ENCODE assay signal across 19 cellular contexts in genomic region chr2:19883971-19884720, GRCh38. TPM values are rescaled to one million over a fixed set of nuclear protein-coding genes. Genes with fewer than 3 reads are reported as not detected.
DNase-seq lines count a peak whose midpoint lies in the region; ATAC-seq and TF ChIP-seq lines count a peak whose summit lies in the region.
"Had no signal": no experiment of that assay in that cellular context is flagged by ENCODE, and none has a peak within 500 bp of the region (broad histone marks: within the 10 kb centered on the region; RNA-seq: fewer than 3 reads in every experiment).

No MANE protein-coding gene starts in this region.

- no peaks in the 10 kb centered on the region for H3F3A ChIP-seq in neural progenitor cell (ENCODE audit: low read depth)

- H3K4me3 Mint-ChIP-seq in endodermal cell (no peak overlapping the region), neural progenitor cell (no peak overlapping the region)
- no peak overlapping the region for H3K4me3 Mint-ChIP-seq in stimulated activated naive B cell treated with anti-CD40 and anti-IgM and Interleukin-4, amounts not matched to agents 10 μg/mL and 1 μg/mL and 100 μg/mL, for 72 hours
- H3K4me3 Mint-ChIP-seq: GM23338 had no signal

- H3K27me3 ChIP-seq in right atrium auricular region (no peaks in the 10 kb centered on the region), right cardiac atrium (ENCODE audit: control insufficient read depth, insufficient read depth) (no peaks in the 10 kb centered on the region), endodermal cell (ENCODE audit: control insufficient read depth, insufficient read depth, low read length, poor library complexity, severe bottlenecking) (no peaks in the 10 kb centered on the region), neural progenitor cell (no peaks in the 10 kb centered on the region)
- H3K27me3 ChIP-seq: BLaER1 had no signal

- H3K36me3 Mint-ChIP-seq in endodermal cell (ENCODE audit: low read depth) = no peaks in the 10 kb centered on the region
- no peaks in the 10 kb centered on the region for H3K36me3 Mint-ChIP-seq in neural progenitor cell
- H3K36me3 Mint-ChIP-seq in stimulated activated naive B cell treated with anti-CD40 and anti-IgM and Interleukin-4, amounts not matched to agents 10 μg/mL and 1 μg/mL and 100 μg/mL, for 72 hours = peaks cover 2 to 9% of the 10 kb centered on the region in 2 donors

- no peak for ATAC-seq in right cardiac atrium
- no peak for ATAC-seq in omental fat pad (ENCODE audit: low FRiP score)
- no peak for ATAC-seq in stimulated activated naive B cell treated with anti-CD40 and anti-IgM and Interleukin-4, amounts not matched to agents 10 μg/mL and 1 μg/mL and 100 μg/mL, for 72 hours (replicated peaks)
- no peak for ATAC-seq in GM19395 (IDR thresholded peaks at IDR 0.05; ENCODE audit: unreplicated experiment)
- ATAC-seq: GM23338, HCT116 had no signal

- H3K4me2 ChIP-seq in neural progenitor cell = no peak overlapping the region
- H3K4me2 ChIP-seq: BLaER1, GM23338 had no signal

- TF ChIP-seq CTCF in right atrium auricular region (IDR thresholded peaks at IDR 0.05) (no peak), endodermal cell (conservative IDR thresholded peaks at IDR 0.05) (no peak), neural progenitor cell (IDR thresholded peaks at IDR 0.05) (no peak), omental fat pad (IDR thresholded peaks at IDR 0.05) (no peak)

- H3K9me3 ChIP-seq in right atrium auricular region (no peaks in the 10 kb centered on the region), right cardiac atrium (ENCODE audit: control insufficient read depth, low read length) (no peaks in the 10 kb centered on the region), endodermal cell (ENCODE audit: control insufficient read depth, low read length) (no peaks in the 10 kb centered on the region), neural progenitor cell (ENCODE audit: low read depth) (no peaks in the 10 kb centered on the region)
- H3K9me3 ChIP-seq: BLaER1 had no signal

- H3K27ac ChIP-seq in right atrium auricular region (no peak overlapping the region), right cardiac atrium (ENCODE audit: low read length) (no peak overlapping the region), endodermal cell (ENCODE audit: low read depth, low read length) (no peak overlapping the region), neural progenitor cell (no peak overlapping the region)
- H3K27ac ChIP-seq: BLaER1 had no signal

- no peaks in the 10 kb centered on the region for H3K4me1 ChIP-seq in right atrium auricular region
- no peaks in the 10 kb centered on the region for H3K4me1 ChIP-seq in right cardiac atrium (ENCODE audit: control insufficient read depth, insufficient read depth, low read length)
- no peaks in the 10 kb centered on the region for H3K4me1 ChIP-seq in endodermal cell (ENCODE audit: control insufficient read depth, insufficient read depth, low read length)
- no peaks in the 10 kb centered on the region for H3K4me1 ChIP-seq in neural progenitor cell

- WGBS in right cardiac atrium = 96% methylated on average over 8 of the region's 8 CpGs
- 90 to 92% methylated on average over 7 to 8 of the region's 8 CpGs for WGBS in endodermal cell (ENCODE audit: insufficient coverage in 1 of 2, insufficient read length in 1 of 2), 2 experiments

- no peaks in the 10 kb centered on the region for H4K20me1 ChIP-seq in neural progenitor cell (ENCODE audit: low read depth)
- H4K20me1 ChIP-seq: BLaER1 had no signal

- DNase-seq in right atrium auricular region (ENCODE audit: low spot score) = peak; percentile 34
- DNase-seq in right cardiac atrium = no peak
- peak; percentile 16 for DNase-seq in endodermal cell
- DNase-seq in neural progenitor cell (ENCODE audit: low spot score) = no peak
- DNase-seq in DMS153 (lab: John Stamatoyannopoulos, UW) = no peak
- DNase-seq in omental fat pad (ENCODE audit: low spot score) = no peak
- no peak for DNase-seq in stimulated activated naive B cell treated with anti-CD40 and anti-IgM and Interleukin-4, amounts not matched to agents 10 μg/mL and 1 μg/mL and 100 μg/mL, for 72 hours
- DNase-seq: DMS 273 treated with DMSO at 0.1 percent for 48 hours, GF-D8, KBM-7, NCI-H1048, NCI-H1436 treated with DMSO at 0.1 percent for 48 hours, NCI-H345, NCI-H69, SHP77 had no signal

- H3K9ac ChIP-seq in endodermal cell (ENCODE audit: extremely low read depth, low read length, poor library complexity, severe bottlenecking) = no peak overlapping the region
- no peak overlapping the region for H3K9ac ChIP-seq in neural progenitor cell
- H3K9ac ChIP-seq: BLaER1 had no signal

- H3K27me3 Mint-ChIP-seq in endodermal cell (ENCODE audit: insufficient read depth) (peaks cover 18% of the 10 kb centered on the region), neural progenitor cell (ENCODE audit: insufficient read depth, low read depth) (peaks cover 11% of the 10 kb centered on the region)
- no peaks in the 10 kb centered on the region for H3K27me3 Mint-ChIP-seq in stimulated activated naive B cell treated with anti-CD40 and anti-IgM and Interleukin-4, amounts not matched to agents 10 μg/mL and 1 μg/mL and 100 μg/mL, for 72 hours

- H3K4me1 Mint-ChIP-seq in endodermal cell = peaks cover 3% of the 10 kb centered on the region
- peaks cover 6% of the 10 kb centered on the region for H3K4me1 Mint-ChIP-seq in neural progenitor cell
- H3K4me1 Mint-ChIP-seq in stimulated activated naive B cell treated with anti-CD40 and anti-IgM and Interleukin-4, amounts not matched to agents 10 μg/mL and 1 μg/mL and 100 μg/mL, for 72 hours = peaks cover 13 to 36% of the 10 kb centered on the region in 2 donors

- H3K4me3 ChIP-seq in right atrium auricular region = no peak overlapping the region
- no peak overlapping the region for H3K4me3 ChIP-seq in right cardiac atrium (ENCODE audit: low read length)
- no peak overlapping the region for H3K4me3 ChIP-seq in endodermal cell (ENCODE audit: low read length)
- no peak overlapping the region for H3K4me3 ChIP-seq in neural progenitor cell
- H3K4me3 ChIP-seq: BLaER1, GM23338 had no signal

- intact Hi-C loops in right cardiac atrium (cut with DNase I) = no loop called here

- H3K36me3 ChIP-seq in right atrium auricular region (no peaks in the 10 kb centered on the region), endodermal cell (ENCODE audit: control insufficient read depth, insufficient read depth, low read length) (no peaks in the 10 kb centered on the region), neural progenitor cell (no peaks in the 10 kb centered on the region)
- H3K36me3 ChIP-seq: BLaER1 had no signal

- H3K79me2 ChIP-seq in neural progenitor cell (ENCODE audit: low read depth) = no peaks in the 10 kb centered on the region

- H3K9me3 Mint-ChIP-seq in endodermal cell (no peaks in the 10 kb centered on the region), neural progenitor cell (no peaks in the 10 kb centered on the region)
- H3K9me3 Mint-ChIP-seq in stimulated activated naive B cell treated with anti-CD40 and anti-IgM and Interleukin-4, amounts not matched to agents 10 μg/mL and 1 μg/mL and 100 μg/mL, for 72 hours = peaks cover 0 to 6% of the 10 kb centered on the region in 2 donors
- H3K9me3 Mint-ChIP-seq: GM23338 had no signal

- no peak overlapping the region for H2AFZ ChIP-seq in neural progenitor cell (replicated peaks)
- H2AFZ ChIP-seq: GM23338 had no signal

- no peak overlapping the region for H3K27ac Mint-ChIP-seq in endodermal cell
- H3K27ac Mint-ChIP-seq in neural progenitor cell = peak overlapping the region; percentile 15
- no peak overlapping the region for H3K27ac Mint-ChIP-seq in stimulated activated naive B cell treated with anti-CD40 and anti-IgM and Interleukin-4, amounts not matched to agents 10 μg/mL and 1 μg/mL and 100 μg/mL, for 72 hours
- H3K27ac Mint-ChIP-seq: GM23338 had no signal

RNA-seq across cellular contexts. Expression of gene TTC32, which starts 17.6 kb away (rescaled TPM):
- 1 to 10 TPM; 3.7 to 6.6 TPM for total RNA-seq in right atrium auricular region
- total RNA-seq in right cardiac atrium = 1 to 10 TPM; 5.3 to 8.7 (median 6.8) TPM
- 8.1 TPM for polyA plus RNA-seq in right cardiac atrium
- 10 to 100 TPM; 10.2 to 13.0 TPM for total RNA-seq in endodermal cell
- polyA plus RNA-seq in endodermal cell (2013, experiment 1 of 2) = 19.4 TPM
- 19.7 TPM for polyA plus RNA-seq in endodermal cell (2013, experiment 2 of 2)
- total RNA-seq in neural progenitor cell (ENCODE audit: low replicate concordance) = 21.3 and 27.9 TPM in 2 replicates
- total RNA-seq in omental fat pad = 10 to 100 TPM in 1 of 4 donors, 1 to 10 TPM in 3; 6.0 to 18.1 (median 7.5) TPM

Comparison
In these comparisons a context has a peak if more than half of its experiments do, and no peak if none do; other contexts are left out.
1. DNase-seq: peak in right atrium auricular region (single experiment) and endodermal cell (single experiment); none in right cardiac atrium (0 of 3), neural progenitor cell (single experiment), DMS153 (single experiment), omental fat pad (single experiment) and stimulated activated naive B cell treated with anti-CD40 and anti-IgM and Interleukin-4, amounts not matched to agents 10 μg/mL and 1 μg/mL and 100 μg/mL, for 72 hours (single experiment).